Comparison of ENCODE assay signal across 6 cellular contexts in the genomic region with DNA sequence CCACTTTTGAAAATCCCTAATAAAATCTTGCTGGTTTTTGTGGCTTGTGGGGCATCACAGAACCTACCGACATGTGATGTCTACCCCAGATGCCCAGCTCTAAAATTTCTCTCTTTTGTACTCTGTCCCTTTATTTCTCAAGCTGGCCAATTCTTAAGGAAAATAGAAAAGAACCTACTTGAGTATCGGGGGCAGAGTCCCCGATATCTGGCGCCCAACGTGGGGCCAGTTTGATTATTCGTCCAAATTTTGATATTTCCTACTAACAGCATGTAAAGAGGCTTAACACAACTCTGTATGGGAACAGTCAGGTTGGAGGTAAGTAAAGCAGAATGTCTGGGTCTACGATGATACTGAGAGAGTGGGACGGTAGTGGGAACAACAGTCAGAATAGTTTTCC.
DNase-seq lines count a peak whose midpoint lies in the region; ATAC-seq, FAIRE-seq and TF ChIP-seq lines count a peak whose summit lies in the region.
"Not testable (repeated sequence)": the region's sequence is repeated elsewhere in the genome, so short reads cannot be mapped to it uniquely, and the experiment has no call there.

No MANE protein-coding gene starts in this region.

- not testable (repeated sequence) for TF ChIP-seq EP300 in H1 (IDR thresholded peaks at IDR 0.05; ENCODE audit: borderline replicate concordance in 1 of 2, low read depth in 2 of 2, low read length in 2 of 2)

- H3K4me3 ChIP-seq in GM23338; MG63; H1 (ENCODE audit: extremely low read depth in 1 of 4, insufficient read depth in 2 of 4, low read depth in 3 of 4, low read length in 4 of 4); mesendoderm (ENCODE audit: low read length): not testable (repeated sequence)

- H3K4me1 Mint-ChIP-seq in GM23338: not testable (repeated sequence)

- H4K5ac ChIP-seq in H1 (ENCODE audit: insufficient read length, low read depth, low read length); mesendoderm (ENCODE audit: low read length): not testable (repeated sequence)

- not testable (repeated sequence) for H2AFZ ChIP-seq in GM23338; H1 (ENCODE audit: low read length)

- H3K18ac ChIP-seq in H1 (ENCODE audit: extremely low read depth, low read length); mesendoderm (ENCODE audit: low read length): not testable (repeated sequence)

- in situ Hi-C loops in Caki2 (cut with HindIII; ENCODE audit: low pct_unique_long_range_greater_than_20kb, low sequenced_read_pairs): not testable (repeated sequence)

- peak; percentile 33 for DNase-seq in Caki2 (ENCODE audit: low read depth)
- DNase-seq in GM23338 (ENCODE audit: low spot score): peak; percentile 2
- peak; percentile 1 for DNase-seq in MG63
- DNase-seq in amniotic epithelial cell (ENCODE audit: low read depth): peak; percentile 2
- DNase-seq in H1 (ENCODE audit: low read depth in 1 of 2, low spot score in 2 of 2): not testable (repeated sequence)
- peak; percentile 5 for DNase-seq in mesendoderm

- peaks cover 60% of the 10 kb centered on the region for H3K36me3 Mint-ChIP-seq in GM23338 (ENCODE audit: low read depth)

- not testable (repeated sequence) for TF ChIP-seq POLR2A in H1 (IDR thresholded peaks at IDR 0.05; ENCODE audit: control extremely low read depth in 1 of 2, low read depth in 2 of 2, low read length in 2 of 2)

- not testable (repeated sequence) for H3K27ac Mint-ChIP-seq in GM23338

- not testable (repeated sequence) for H3K9ac ChIP-seq in H1 (replicated peaks in 1 of 4; ENCODE audit: extremely low read depth in 1 of 4, low read depth in 3 of 4, low read length in 3 of 4); mesendoderm (ENCODE audit: low read length)

- H3K56ac ChIP-seq in H1 (replicated peaks; ENCODE audit: insufficient read length, low read depth, low read length); mesendoderm (ENCODE audit: low read length): not testable (repeated sequence)

- not testable (repeated sequence) for H3K27me3 Mint-ChIP-seq in GM23338 (ENCODE audit: insufficient read depth, low read depth, poor library complexity)

- H4K91ac ChIP-seq in H1 (replicated peaks; ENCODE audit: insufficient read length, low read length): not testable (repeated sequence)

- not testable (repeated sequence) for H2BK12ac ChIP-seq in H1 (ENCODE audit: low read depth, low read length)

- peaks cover 76% of the 10 kb centered on the region for H3K9me3 Mint-ChIP-seq in GM23338

- H2BK15ac ChIP-seq in H1 (ENCODE audit: low read length); mesendoderm (replicated peaks; ENCODE audit: low read depth): not testable (repeated sequence)

- not testable (repeated sequence) for H3K27me3 ChIP-seq in GM23338 (ENCODE audit: insufficient read depth); MG63; H1 (replicated peaks in 1 of 4; ENCODE audit: control insufficient read depth in 3 of 4, extremely low read depth in 1 of 4, insufficient read depth in 3 of 4, low read length in 3 of 4); mesendoderm (ENCODE audit: insufficient read depth, low read length, poor library complexity)

- H3K9me3 ChIP-seq in MG63: not testable (repeated sequence)
- peaks cover 16 to 18% of the 10 kb centered on the region in 2 experiments for H3K9me3 ChIP-seq in H1 (ENCODE audit: insufficient read depth in 2 of 2, low read depth in 1 of 2, low read length in 1 of 2)

- not testable (repeated sequence) for H3K4ac ChIP-seq in H1 (replicated peaks; ENCODE audit: insufficient read length, low read depth, low read length); mesendoderm (ENCODE audit: low read depth, low read length)

- H3K79me1 ChIP-seq in H1 (ENCODE audit: low read depth, low read length); mesendoderm (ENCODE audit: low read length): not testable (repeated sequence)

- CTCF ChIA-PET in H1 (lab: Charles Lee; ENCODE audit: partially characterized antibody): not testable (repeated sequence)

- TF ChIP-seq CTCF in GM23338 (conservative IDR thresholded peaks at IDR 0.05; ENCODE audit: low read depth in 2 of 2); H1 (IDR thresholded peaks at IDR 0.05; ENCODE audit: control extremely low read depth in 1 of 3, insufficient read depth in 1 of 3, low read depth in 1 of 3, low read length in 3 of 3): not testable (repeated sequence)

- H3K4me1 ChIP-seq in GM23338 (ENCODE audit: insufficient read depth); H1 (replicated peaks in 1 of 4; ENCODE audit: control insufficient read depth in 3 of 4, insufficient read depth in 4 of 4, low read length in 3 of 4); mesendoderm (ENCODE audit: control insufficient read depth, low read depth, low read length): not testable (repeated sequence)

- H3K4me3 Mint-ChIP-seq in GM23338: not testable (repeated sequence)

- not testable (repeated sequence) for FAIRE-seq in H1 (lab: Jason Lieb, UNC)

- H3K14ac ChIP-seq in H1 (ENCODE audit: insufficient read length): not testable (repeated sequence)

- H2AK5ac ChIP-seq in H1 (ENCODE audit: low read depth, low read length); mesendoderm (ENCODE audit: low read length): not testable (repeated sequence)

- WGBS in H1 (ENCODE audit: extremely low coverage in 1 of 2, insufficient coverage in 1 of 2, insufficient read length in 1 of 2, insufficient replicate concordance in 2 of 2, low coverage in 1 of 2, low lambda C conversion rate in 2 of 2, missing lambda C conversion rate in 1 of 2), 2 experiments: 91% methylated on average over 8 of the region's 8 CpGs; no CpG with 5 or more reads in 1 of the 2 experiments
- WGBS in mesendoderm (ENCODE audit: extremely low coverage, insufficient coverage, low lambda C conversion rate): no CpG with 5 or more reads among the region's 8 CpGs

- H3K9me2 ChIP-seq in GM23338 (ENCODE audit: insufficient read depth): not testable (repeated sequence)

- not testable (repeated sequence) for H2BK5ac ChIP-seq in H1 (ENCODE audit: low read depth, low read length); mesendoderm (ENCODE audit: low read length)

- not testable (repeated sequence) for H2BK20ac ChIP-seq in H1 (ENCODE audit: low read length)

- H3K27ac ChIP-seq in GM23338 (ENCODE audit: low read depth); H1 (ENCODE audit: low read depth, low read length); mesendoderm (ENCODE audit: low read depth, low read length): not testable (repeated sequence)

- not testable (repeated sequence) for H3K23ac ChIP-seq in H1 (ENCODE audit: insufficient read length); mesendoderm (ENCODE audit: low read length)

- H3F3A ChIP-seq in GM23338 (replicated peaks; ENCODE audit: low read depth): not testable (repeated sequence)

- not testable (repeated sequence) for ATAC-seq in GM23338

- not testable (repeated sequence) for H2BK120ac ChIP-seq in H1 (replicated peaks; ENCODE audit: low read depth, low read length); mesendoderm (ENCODE audit: low read depth, low read length)

- H3K79me2 ChIP-seq in GM23338 (replicated peaks; ENCODE audit: insufficient read depth); H1 (ENCODE audit: control insufficient read depth in 1 of 2, insufficient read depth in 2 of 2, low read length in 2 of 2); mesendoderm (ENCODE audit: control insufficient read depth, insufficient read depth, low read length): not testable (repeated sequence)

- peaks cover 12% of the 10 kb centered on the region; the same call in 1 of the 2 replicates for H3K36me3 ChIP-seq in GM23338 (ENCODE audit: insufficient read depth)
- not testable (repeated sequence) for H3K36me3 ChIP-seq in MG63; H1 (ENCODE audit: control insufficient read depth in 2 of 4, insufficient read depth in 4 of 4, low read length in 3 of 4); mesendoderm (ENCODE audit: control insufficient read depth, insufficient read depth, low read length)

- POLR2A ChIA-PET in H1 (lab: Charles Lee; ENCODE audit: partially characterized antibody): not testable (repeated sequence)

- not testable (repeated sequence) for H3K23me2 ChIP-seq in H1 (ENCODE audit: low read depth, low read length)

- not testable (repeated sequence) for H4K8ac ChIP-seq in H1 (ENCODE audit: extremely low read depth, insufficient read depth, low read length); mesendoderm (ENCODE audit: low read depth, low read length)

- not testable (repeated sequence) for TF ChIP-seq RAD21 in H1 (IDR thresholded peaks at IDR 0.05 in 1 of 2, conservative IDR thresholded peaks at IDR 0.05 in 1 of 2; ENCODE audit: low read depth in 2 of 2, low read length in 2 of 2)

- H3K4me2 ChIP-seq in GM23338; H1 (ENCODE audit: insufficient read depth in 1 of 2, low read depth in 2 of 2, low read length in 2 of 2); mesendoderm (ENCODE audit: low read length): not testable (repeated sequence)

- not testable (repeated sequence) for H4K20me1 ChIP-seq in GM23338 (replicated peaks; ENCODE audit: insufficient read depth); H1 (replicated peaks in 1 of 2; ENCODE audit: control insufficient read depth in 1 of 2, insufficient read depth in 2 of 2, low read length in 2 of 2)

TF ChIP-seq in H1, 55 proteins besides CTCF, POLR2A, EP300 and RAD21:
- 0 out of 2 replicates have a peak, but pooled peaks have one; percentile 71 for TF ChIP-seq CBX5 (IDR thresholded peaks at IDR 0.05; ENCODE audit: low read depth, low read length)
